8 cellular contexts compared by ENCODE assay signal in the genomic region with DNA sequence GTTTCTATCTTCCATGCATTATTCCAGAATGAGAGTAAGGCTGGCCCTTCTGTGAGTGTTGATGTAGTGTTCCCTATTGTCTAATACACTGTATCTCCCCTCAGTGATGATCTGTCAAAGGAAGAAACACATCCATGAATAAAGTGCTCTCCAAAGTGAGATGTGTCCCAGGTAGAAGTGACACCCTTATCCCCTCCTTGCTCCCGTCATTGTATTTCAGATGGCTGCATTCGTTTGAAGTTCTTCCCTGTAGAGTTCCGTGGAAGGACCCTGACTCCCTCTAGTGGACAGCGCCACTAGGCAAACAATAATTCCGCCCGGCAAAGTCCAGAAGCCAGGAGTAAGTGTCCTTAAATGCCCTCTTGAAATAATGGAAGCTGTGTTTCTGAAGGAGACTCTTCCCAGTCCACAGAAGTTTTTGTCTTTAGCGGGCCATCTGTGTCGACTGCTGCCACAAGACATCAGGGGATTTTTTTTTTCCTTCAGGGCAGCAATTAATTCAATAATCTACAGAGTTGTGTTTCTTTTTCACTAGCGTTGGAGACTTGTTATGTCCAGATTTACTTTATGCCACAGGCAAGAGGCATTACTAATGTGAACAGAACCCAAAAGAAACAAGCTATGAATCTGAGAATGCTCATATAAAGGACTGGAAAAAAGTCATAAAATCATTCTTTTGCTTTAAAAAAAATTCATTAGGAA.
DNase-seq lines count a peak whose midpoint lies in the region; FAIRE-seq and TF ChIP-seq lines count a peak whose summit lies in the region.

No MANE protein-coding gene starts in this region.

- TF ChIP-seq CTCF in GM10248 (IDR thresholded peaks at IDR 0.05; ENCODE audit: control extremely low read depth, extremely low read depth, low read depth, missing control alignments) (peak; percentile 79), NB4 (IDR thresholded peaks at IDR 0.05; ENCODE audit: low read depth, low read length) (peak; percentile 71), glutamatergic neuron (IDR thresholded peaks at IDR 0.05; ENCODE audit: partially characterized antibody, unreplicated experiment) (peak; percentile 78)

- H3K9me3 Mint-ChIP-seq in activated naive CD4-positive, alpha-beta T cell treated with anti-CD3 and anti-CD28 coated beads for 36 hours: no peaks in the 10 kb centered on the region
- no peaks in the 10 kb centered on the region for H3K9me3 Mint-ChIP-seq in glutamatergic neuron (ENCODE audit: unreplicated experiment)

- no peaks in the 10 kb centered on the region for H3K36me3 Mint-ChIP-seq in activated naive CD4-positive, alpha-beta T cell treated with anti-CD3 and anti-CD28 coated beads for 36 hours (ENCODE audit: low read depth)
- H3K36me3 Mint-ChIP-seq in glutamatergic neuron (ENCODE audit: unreplicated experiment): no peaks in the 10 kb centered on the region

- intact Hi-C loops in activated naive CD4-positive, alpha-beta T cell treated with anti-CD3 and anti-CD28 coated beads for 36 hours (cut with micrococcal nuclease): loop anchor here (1.0 to 2.0 kb wide), 4 partner anchors 64 to 459 kb away; partner anchors contain the start of genes ENKUR and THNSL1
- intact Hi-C loops in posterior vena cava (cut with DNase I): no loop called here

- CTCF ChIA-PET in GM10248 (lab: Yijun Ruan, JAX) (interaction anchor here (0.6 to 9.8 kb wide), 33 partner anchors 8 to 501 kb away, joined by 3 to 95 read pairs (median 4); partner anchors contain the start of genes ENKUR and THNSL1), HEK293T (lab: Yijun Ruan, JAX) (interaction anchor here (0.5 to 1.8 kb wide), 12 partner anchors 8 to 588 kb away, joined by 3 to 8 read pairs (median 3); no protein-coding TSS in a partner anchor)
- CTCF ChIA-PET in activated naive CD4-positive, alpha-beta T cell treated with anti-CD3 and anti-CD28 coated beads for 36 hours (lab: Charles Lee): interaction anchor here (0.7 to 2.8 kb wide), 17 partner anchors 9 to 463 kb away, joined by 3 to 19 read pairs (median 5); no protein-coding TSS in a partner anchor

- no peak for FAIRE-seq in urothelium cell line (lab: Jason Lieb, UNC)

- POLR2A ChIA-PET in GM10248 (lab: Yijun Ruan, JAX) (no interaction called here), HEK293T (lab: Yijun Ruan, JAX) (no interaction called here)

- no peak for TF ChIP-seq POLR2A in NB4 (IDR thresholded peaks at IDR 0.05; ENCODE audit: extremely low read depth, insufficient read length)

- peak; percentile 50 for DNase-seq in GM10248 (ENCODE audit: extremely low spot score)
- peak; percentile 76 for DNase-seq in HEK293T (ENCODE audit: extremely low spot score)
- peak; percentile 60 for DNase-seq in NB4 (ENCODE audit: low read depth)
- DNase-seq in SK-MEL-5 (ENCODE audit: low read depth, low spot score): peak; percentile 94
- DNase-seq in activated naive CD4-positive, alpha-beta T cell treated with anti-CD3 and anti-CD28 coated beads for 36 hours: peak; percentile 77
- peak; percentile 82 for DNase-seq in glutamatergic neuron
- peak; percentile 89 for DNase-seq in posterior vena cava (ENCODE audit: low spot score)
- peak; percentile 78 for DNase-seq in urothelium cell line (ENCODE audit: low spot score)

- no peak overlapping the region for H3K4me3 Mint-ChIP-seq in activated naive CD4-positive, alpha-beta T cell treated with anti-CD3 and anti-CD28 coated beads for 36 hours
- H3K4me3 Mint-ChIP-seq in glutamatergic neuron (ENCODE audit: unreplicated experiment): no peak overlapping the region

- H3K4me3 ChIP-seq in NB4 (ENCODE audit: low read depth, low read length): no peak overlapping the region

- H3K27me3 Mint-ChIP-seq in activated naive CD4-positive, alpha-beta T cell treated with anti-CD3 and anti-CD28 coated beads for 36 hours (ENCODE audit: low read depth): peaks cover 8% of the 10 kb centered on the region
- no peaks in the 10 kb centered on the region for H3K27me3 Mint-ChIP-seq in glutamatergic neuron (ENCODE audit: unreplicated experiment)

- peaks cover 3% of the 10 kb centered on the region for H3K4me1 Mint-ChIP-seq in activated naive CD4-positive, alpha-beta T cell treated with anti-CD3 and anti-CD28 coated beads for 36 hours (ENCODE audit: low read depth)
- no peaks in the 10 kb centered on the region for H3K4me1 Mint-ChIP-seq in glutamatergic neuron (ENCODE audit: low read depth, unreplicated experiment)

- H3K27ac Mint-ChIP-seq in activated naive CD4-positive, alpha-beta T cell treated with anti-CD3 and anti-CD28 coated beads for 36 hours: no peak overlapping the region
- no peak overlapping the region for H3K27ac Mint-ChIP-seq in glutamatergic neuron (ENCODE audit: unreplicated experiment)

- in situ Hi-C loops in SK-MEL-5 (cut with HindIII; ENCODE audit: low pct_unique_long_range_greater_than_20kb, low sequenced_read_pairs): no loop called here

TF ChIP-seq in HEK293T, 16 proteins besides CTCF, POLR2A, EP300 and RAD21:
- TF ChIP-seq BHLHE40 (IDR thresholded peaks at IDR 0.05; ENCODE audit: borderline replicate concordance) (no peak), FOXA1 (IDR thresholded peaks at IDR 0.05) (no peak), SUZ12 (IDR thresholded peaks at IDR 0.05) (no peak), TARDBP (IDR thresholded peaks at IDR 0.05) (no peak)
